Comparison of ENCODE assay signal across 1 cellular context in genomic region chr3:55567615-55568014, GRCh38.
TF ChIP-seq lines count a peak whose summit lies in the region.

No MANE protein-coding gene starts in this region.

TF ChIP-seq in IMR-90, 13 proteins besides CTCF, POLR2A, EP300 and RAD21:
- no peak for TF ChIP-seq NFE2L2 (IDR thresholded peaks at IDR 0.05; ENCODE audit: low read depth, low read length)
- TF ChIP-seq RFX5 (IDR thresholded peaks at IDR 0.05; ENCODE audit: low read depth, low read length): no peak
- no peak for TF ChIP-seq MAZ (IDR thresholded peaks at IDR 0.05; ENCODE audit: borderline replicate concordance, low read depth, low read length)
- TF ChIP-seq MAFK (IDR thresholded peaks at IDR 0.05; ENCODE audit: low read depth, low read length): no peak
- no peak for TF ChIP-seq SMC3 (IDR thresholded peaks at IDR 0.05; ENCODE audit: low read depth, low read length)
- TF ChIP-seq FOS (IDR thresholded peaks at IDR 0.05; ENCODE audit: low read depth, low read length): no peak
- no peak for TF ChIP-seq ELK1 (IDR thresholded peaks at IDR 0.05; ENCODE audit: borderline replicate concordance, low read depth, low read length)
- no peak for TF ChIP-seq CEBPB (IDR thresholded peaks at IDR 0.05; ENCODE audit: low read depth, low read length)
- no peak for TF ChIP-seq CHD1 (IDR thresholded peaks at IDR 0.05; ENCODE audit: low read depth, low read length)
- TF ChIP-seq BHLHE40 (IDR thresholded peaks at IDR 0.05; ENCODE audit: low read depth, low read length): no peak
- TF ChIP-seq MXI1 (IDR thresholded peaks at IDR 0.05; ENCODE audit: borderline replicate concordance, low read depth, low read length): no peak
- TF ChIP-seq USF2 (IDR thresholded peaks at IDR 0.05; ENCODE audit: low read depth, low read length): no peak
- no peak for TF ChIP-seq RCOR1 (IDR thresholded peaks at IDR 0.05; ENCODE audit: insufficient replicate concordance, low read length)
